13 cellular contexts compared by ENCODE assay signal in the genomic region with DNA sequence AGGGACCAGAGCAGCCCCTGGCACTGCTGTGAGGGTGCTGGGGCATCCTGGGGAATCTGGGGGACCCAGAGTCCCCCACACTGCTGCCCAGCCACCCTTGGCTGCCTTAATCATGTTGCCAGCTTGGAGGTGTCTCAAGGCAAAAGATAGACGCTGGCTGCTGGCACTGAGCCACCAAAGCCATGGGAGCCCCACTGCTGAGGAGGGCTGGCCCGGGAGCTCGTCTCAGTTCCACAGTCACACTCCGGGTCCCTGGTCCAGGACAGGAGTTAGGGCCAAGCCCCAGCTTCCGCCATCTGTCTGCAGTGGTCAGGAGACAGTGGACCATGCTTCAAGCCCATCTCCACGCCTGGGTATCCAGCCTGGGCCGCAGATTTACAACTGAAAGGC. TPM values are rescaled to one million over a fixed set of nuclear protein-coding genes. Genes with fewer than 3 reads are reported as not detected.
DNase-seq lines count a peak whose midpoint lies in the region; ATAC-seq, FAIRE-seq and TF ChIP-seq lines count a peak whose summit lies in the region.
"Had no signal": no experiment of that assay in that cellular context is flagged by ENCODE, and none has a peak within 500 bp of the region (broad histone marks: within the 10 kb centered on the region; RNA-seq: fewer than 3 reads in every experiment).

No MANE protein-coding gene starts in this region.

- H3K4me3 ChIP-seq in NT2/D1 (ENCODE audit: insufficient read length, low read depth) (no peak overlapping the region), gastrocnemius medialis (peak overlapping the region in 3 of 4 donors; percentile 58 to 87 (median 70))

- FAIRE-seq in GM12891 (lab: Jason Lieb, UNC) = no peak

- H3K36me3 ChIP-seq in NT2/D1 (ENCODE audit: insufficient read depth, insufficient read length, low read length) (no peaks in the 10 kb centered on the region), gastrocnemius medialis (no peaks in the 10 kb centered on the region)

- intact Hi-C loops in Calu3 (cut with micrococcal nuclease; ENCODE audit: unreplicated experiment) = loop anchor here (1.0 to 5.0 kb wide), 3 partner anchors 49 to 220 kb away; a partner anchor contains a TSS
- intact Hi-C loops in gastrocnemius medialis (cut with DNase I; ENCODE audit: low total_unique reads) = loop anchor here (1.0 kb wide), 2 partner anchors 54 to 220 kb away; a partner anchor contains a TSS

- in situ Hi-C loops in gastrocnemius medialis (cut with MboI; ENCODE audit: low sequenced_read_pairs in 4 of 4) = loop anchor here in 3 of 4 donors (10.0 to 25.0 kb wide), 3 partner anchors 209 to 417 kb away; no protein-coding TSS in a partner anchor

- CTCF ChIA-PET in Calu3 (lab: Charles Lee) = interaction anchor here (0.6 to 2.6 kb wide), 16 partner anchors 13 to 521 kb away, joined by 3 to 60 read pairs (median 6); a partner anchor contains a TSS

- TF ChIP-seq POLR2A in gastrocnemius medialis (IDR thresholded peaks at IDR 0.05) = no peak
- TF ChIP-seq POLR2A in GM12891 (IDR thresholded peaks at IDR 0.05; ENCODE audit: low read depth, low read length) = no peak

- peak overlapping the region; percentile 64 for H3K9ac ChIP-seq in NT2/D1 (ENCODE audit: insufficient read length, low read depth)

- H3K27me3 Mint-ChIP-seq in Calu3 (ENCODE audit: unreplicated experiment) = peaks cover 15% of the 10 kb centered on the region
- H3K27me3 Mint-ChIP-seq: memory B cell had no signal

- ATAC-seq in esophagus mucosa (peak; percentile 5), gastrocnemius medialis (no peak), GM21576 (IDR thresholded peaks at IDR 0.05; ENCODE audit: unreplicated experiment) (no peak), HG03469 (IDR thresholded peaks at IDR 0.05; ENCODE audit: unreplicated experiment) (no peak)

- peaks cover 3% of the 10 kb centered on the region for H3K4me1 ChIP-seq in NT2/D1 (ENCODE audit: insufficient read depth, insufficient read length)
- peaks cover 3 to 5% of the 10 kb centered on the region in 2 donors for H3K4me1 ChIP-seq in gastrocnemius medialis

- peak overlapping the region; percentile 75 for H3K4me3 Mint-ChIP-seq in Calu3 (ENCODE audit: low read depth, unreplicated experiment)

- TF ChIP-seq CTCF in Calu3 (IDR thresholded peaks at IDR 0.05; ENCODE audit: unreplicated experiment) (no peak), gastrocnemius medialis (IDR thresholded peaks at IDR 0.05 in 4 of 5, conservative IDR thresholded peaks at IDR 0.05 in 1 of 5) (no peak)

- no peaks in the 10 kb centered on the region for H3K9me3 Mint-ChIP-seq in Calu3 (ENCODE audit: low read depth, unreplicated experiment)
- H3K9me3 Mint-ChIP-seq: CD4-positive, CD25-positive, alpha-beta regulatory T cell; memory B cell; T-helper 1 cell treated with Interleukin-12 subunit alpha and Interleukin-12 subunit beta and Interleukin-4 antibody, amounts not matched to agents 30 μg/mL and 1 μg/mL, for 36 hours had no signal

- H3K9me3 ChIP-seq in NT2/D1 (ENCODE audit: insufficient read depth, low read length) (no peaks in the 10 kb centered on the region; the same call in 1 of the 2 replicates), gastrocnemius medialis (no peaks in the 10 kb centered on the region)

- H3K27ac Mint-ChIP-seq in Calu3 (ENCODE audit: unreplicated experiment) = no peak overlapping the region
- H3K27ac Mint-ChIP-seq: brain, memory B cell had no signal

- peaks cover 8% of the 10 kb centered on the region for H3K36me3 Mint-ChIP-seq in Calu3 (ENCODE audit: insufficient read depth, unreplicated experiment)
- H3K36me3 Mint-ChIP-seq: brain; CD4-positive, CD25-positive, alpha-beta regulatory T cell; memory B cell had no signal

- no TSS peak for BruUV-seq in Calu3 (replicated peaks; lab: Mats Ljungman, UMichigan)

- H3K27ac ChIP-seq in gastrocnemius medialis = no peak overlapping the region

- H3K27me3 ChIP-seq in NT2/D1 (ENCODE audit: insufficient read depth, insufficient read length) (no peaks in the 10 kb centered on the region), gastrocnemius medialis (no peaks in the 10 kb centered on the region)

- DNase-seq in Calu3 (no peak), NT2/D1 (ENCODE audit: low read depth, low spot score) (no peak), gastrocnemius medialis (no peak), SHP77 treated with DMSO at 0.1 percent for 48 hours (lab: John Stamatoyannopoulos, UW) (no peak), GM12891 (ENCODE audit: insufficient read length, low spot score) (no peak)

- peaks cover 18% of the 10 kb centered on the region for H3K4me1 Mint-ChIP-seq in Calu3 (ENCODE audit: low read depth, unreplicated experiment)
- H3K4me1 Mint-ChIP-seq: brain, memory B cell had no signal

TF ChIP-seq in GM12891, 5 proteins besides CTCF, POLR2A, EP300 and RAD21:
- TF ChIP-seq POLR2AphosphoS5 (IDR thresholded peaks at IDR 0.05; ENCODE audit: low read depth, low read length) (no peak), SPI1 (IDR thresholded peaks at IDR 0.05; ENCODE audit: low read depth, low read length) (no peak), PAX5 (IDR thresholded peaks at IDR 0.05; ENCODE audit: insufficient read depth, low read length, severe bottlenecking) (no peak), TAF1 (IDR thresholded peaks at IDR 0.05; ENCODE audit: low read depth, low read length) (no peak), POU2F2 (IDR thresholded peaks at IDR 0.05; ENCODE audit: low read depth, low read length) (no peak)

RNA-seq across cellular contexts. Expression of a gene that starts 41.0 kb away (rescaled TPM):
- total RNA-seq in Calu3 (2022) (1,138 and 1,378 TPM in 2 replicates), esophagus mucosa (244 TPM), gastrocnemius medialis (100 to 1,000 TPM in 3 of 4 donors, 10 to 100 TPM in 1; 74.1 to 163 (median 154) TPM)
- 367 TPM for polyA plus RNA-seq in GM12891 (2012; ENCODE audit: low read depth, missing spikeins)

RNA-seq across cellular contexts. Expression of a gene that starts 49.8 kb away (rescaled TPM):
- total RNA-seq in Calu3 (2022) (not detected in 2 replicates), esophagus mucosa (not detected), gastrocnemius medialis (under 1 TPM in 1 of 4 donors, not detected in 3; 0.03 TPM)
- polyA plus RNA-seq in GM12891 (2012; ENCODE audit: low read depth, missing spikeins) = 0.09 TPM
- total RNA-seq: CD4-positive, CD25-positive, alpha-beta regulatory T cell; posterior vena cava had no signal
- polyA plus RNA-seq: CD4-positive, CD25-positive, alpha-beta regulatory T cell had no signal

RNA-seq across cellular contexts. Expression of a gene that starts 53.1 kb away (rescaled TPM):
- total RNA-seq in Calu3 (2022) (59.2 and 68.6 TPM in 2 replicates), esophagus mucosa (30.6 TPM), gastrocnemius medialis (10 to 100 TPM; 21.4 to 39.5 (median 33.4) TPM)
- polyA plus RNA-seq in GM12891 (2012; ENCODE audit: low read depth, missing spikeins) = 14.2 TPM
